8 cellular contexts compared by ENCODE assay signal in the genomic region with DNA sequence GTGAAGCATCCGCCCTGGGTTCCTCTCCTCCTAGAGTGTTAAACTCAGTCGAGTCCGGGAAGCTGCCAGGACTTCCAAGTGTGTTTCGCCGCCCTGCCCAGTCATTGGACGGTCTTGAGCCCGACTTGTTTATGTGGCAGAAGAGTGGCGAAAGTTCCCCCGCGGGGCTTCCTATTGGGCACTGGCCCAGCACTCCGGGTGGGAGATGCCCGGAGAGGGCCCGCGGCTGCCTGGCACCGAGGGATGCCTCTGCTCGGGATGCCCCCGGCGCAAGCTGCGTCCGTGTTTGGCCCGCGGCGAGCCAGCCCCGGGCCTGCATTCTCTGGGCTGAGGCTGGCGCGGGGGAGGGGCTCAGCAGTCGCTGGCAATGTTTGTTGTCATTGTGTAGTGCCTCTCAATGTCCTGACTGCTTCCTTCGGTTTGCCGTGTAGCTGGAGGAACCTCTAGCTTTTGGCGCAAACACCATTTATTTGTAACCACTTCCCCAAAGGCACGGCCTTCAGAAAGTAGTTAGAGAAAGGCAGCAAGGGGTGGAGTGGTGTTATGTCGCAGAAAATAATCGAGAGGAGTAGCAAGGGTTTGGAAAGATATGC. TPM values are rescaled to one million over a fixed set of nuclear protein-coding genes. Genes with fewer than 3 reads are reported as not detected.
DNase-seq lines count a peak whose midpoint lies in the region; ATAC-seq and TF ChIP-seq lines count a peak whose summit lies in the region.

No MANE protein-coding gene starts in this region.

- ATAC-seq in GM21528 (IDR thresholded peaks at IDR 0.05; ENCODE audit: low FRiP score, unreplicated experiment), result no peak

- H3K4me1 Mint-ChIP-seq in HFFc6 (ENCODE audit: low read depth) (peaks cover 36% of the 10 kb centered on the region), nephron progenitor cell (peaks cover 46% of the 10 kb centered on the region)
- H3K4me1 Mint-ChIP-seq in activated naive CD8-positive, alpha-beta T cell (ENCODE audit: low read depth), result peaks cover 12% of the 10 kb centered on the region

- H3K36me3 Mint-ChIP-seq in HFFc6 (ENCODE audit: low read depth) (peaks cover 8% of the 10 kb centered on the region), nephron progenitor cell (ENCODE audit: low read depth) (peaks cover 2% of the 10 kb centered on the region)
- H3K36me3 Mint-ChIP-seq in activated naive CD8-positive, alpha-beta T cell, result no peaks in the 10 kb centered on the region

- peak overlapping the region; percentile 94 for H3K27ac Mint-ChIP-seq in HFFc6
- H3K27ac Mint-ChIP-seq in activated naive CD8-positive, alpha-beta T cell, result no peak overlapping the region
- H3K27ac Mint-ChIP-seq in nephron progenitor cell, result no peak overlapping the region

- DNase-seq in NCI-H1694 treated with DMSO at 0.1 percent for 48 hours (lab: John Stamatoyannopoulos, UW), result peak; percentile 10
- no peak for DNase-seq in NCI-H1694 (lab: John Stamatoyannopoulos, UW)
- DNase-seq in HFFc6, result peak; percentile 65
- peak; percentile 76 for DNase-seq in NCI-H460 (ENCODE audit: extremely low read depth, low read depth)
- peak; percentile 77 for DNase-seq in glomerular visceral epithelial cell (ENCODE audit: extremely low spot score)
- peak; percentile 72 for DNase-seq in nephron progenitor cell

- TF ChIP-seq CTCF in HFFc6 (IDR thresholded peaks at IDR 0.05) (no peak), nephron progenitor cell (IDR thresholded peaks at IDR 0.05) (no peak)

- H3K9me3 Mint-ChIP-seq in HFFc6, result no peaks in the 10 kb centered on the region
- H3K9me3 Mint-ChIP-seq in activated naive CD8-positive, alpha-beta T cell (ENCODE audit: low read depth), result no peaks in the 10 kb centered on the region
- no peaks in the 10 kb centered on the region for H3K9me3 Mint-ChIP-seq in nephron progenitor cell

- peak overlapping the region; percentile 96 for H3K4me3 Mint-ChIP-seq in HFFc6
- H3K4me3 Mint-ChIP-seq in activated naive CD8-positive, alpha-beta T cell, result peak overlapping the region; percentile 72
- H3K4me3 Mint-ChIP-seq in nephron progenitor cell, result peak overlapping the region; percentile 92

- H3K27me3 Mint-ChIP-seq in HFFc6 (ENCODE audit: insufficient read depth), result no peaks in the 10 kb centered on the region
- peaks cover 29% of the 10 kb centered on the region for H3K27me3 Mint-ChIP-seq in activated naive CD8-positive, alpha-beta T cell
- peaks cover 16% of the 10 kb centered on the region for H3K27me3 Mint-ChIP-seq in nephron progenitor cell (ENCODE audit: low read depth, poor library complexity)

RNA-seq across cellular contexts. Expression of a gene that starts 1.2 kb away (rescaled TPM):
- 100 to 1,000 TPM; 108 to 141 (median 131) TPM for total RNA-seq in HFFc6 (2021; fragmentation: NEBNext Ultra II Directional; extraction: Animal tissue kit (Norgen Biotek cat#: 25700))
- 58.1 and 62.2 TPM in 2 replicates for total RNA-seq in NCI-H460 (2014; rRNA removed; shearing (Covaris generic))
- polyA plus RNA-seq in NCI-H460 (2014; cell fraction: nucleus; rRNA removed), result 35.0 and 40.2 TPM in 2 replicates
